8 cellular contexts compared by ENCODE assay signal in genomic region chrX:44252688-44253572, GRCh38.
DNase-seq lines count a peak whose midpoint lies in the region; ATAC-seq, FAIRE-seq and TF ChIP-seq lines count a peak whose summit lies in the region.
"Not testable (repeated sequence)": the region's sequence is repeated elsewhere in the genome, so short reads cannot be mapped to it uniquely, and the experiment has no call there.

No MANE protein-coding gene starts in this region.

- 64% methylated on average over 9 of the region's 17 CpGs; no CpG with 5 or more reads in 1 of the 2 experiments for WGBS in H1 (ENCODE audit: extremely low coverage in 1 of 2, insufficient coverage in 1 of 2, insufficient read length in 1 of 2, insufficient replicate concordance in 2 of 2, low coverage in 1 of 2, low lambda C conversion rate in 2 of 2, missing lambda C conversion rate in 1 of 2), 2 experiments

- BruUV-seq in Caco-2 (replicated peaks; lab: Mats Ljungman, UMichigan); PC-3 (replicated peaks; lab: Mats Ljungman, UMichigan): not testable (repeated sequence)

- not testable (repeated sequence) for H4K91ac ChIP-seq in H1 (replicated peaks; ENCODE audit: insufficient read length, low read length)

- FAIRE-seq in H1 (lab: Jason Lieb, UNC): not testable (repeated sequence)

- not testable (repeated sequence) for H2BK15ac ChIP-seq in H1 (ENCODE audit: low read length)

- H3K4me3 Mint-ChIP-seq in Caco-2 (ENCODE audit: unreplicated experiment): not testable (repeated sequence)

- H2BK120ac ChIP-seq in H1 (replicated peaks; ENCODE audit: low read depth, low read length): not testable (repeated sequence)

- H3K14ac ChIP-seq in H1 (ENCODE audit: insufficient read length): not testable (repeated sequence)

- peak overlapping the region; percentile 59; the same call in 1 of the 2 replicates for H2AFZ ChIP-seq in PC-3 (ENCODE audit: low read length)
- not testable (repeated sequence) for H2AFZ ChIP-seq in H1 (ENCODE audit: low read length)

- H3K27ac ChIP-seq in PC-3 (ENCODE audit: low read length); H1 (ENCODE audit: low read depth, low read length): not testable (repeated sequence)

- not testable (repeated sequence) for H3K56ac ChIP-seq in H1 (replicated peaks; ENCODE audit: insufficient read length, low read depth, low read length)

- not testable (repeated sequence) for H4K8ac ChIP-seq in H1 (ENCODE audit: extremely low read depth, insufficient read depth, low read length)

- not testable (repeated sequence) for H3K27me3 ChIP-seq in Caco-2 (replicated peaks; ENCODE audit: control insufficient read depth, insufficient read depth, low read length); PC-3 (ENCODE audit: low read length); H1 (replicated peaks in 1 of 4; ENCODE audit: control insufficient read depth in 3 of 4, extremely low read depth in 1 of 4, insufficient read depth in 3 of 4, low read length in 3 of 4)

- ATAC-seq in GM21390 (IDR thresholded peaks at IDR 0.05; ENCODE audit: unreplicated experiment) (peak; percentile 88), HG03520 (IDR thresholded peaks at IDR 0.05; ENCODE audit: unreplicated experiment) (peak; percentile 82), PC-3 (peak; percentile 76)

- POLR2A ChIA-PET in Caco-2 (lab: Charles Lee); PC-3 (lab: Charles Lee; ENCODE audit: unreplicated experiment); H1 (lab: Charles Lee; ENCODE audit: partially characterized antibody): not testable (repeated sequence)

- not testable (repeated sequence) for H3K9me2 ChIP-seq in PC-3 (replicated peaks; ENCODE audit: low read length)

- not testable (repeated sequence) for H2AK5ac ChIP-seq in H1 (ENCODE audit: low read depth, low read length)

- TF ChIP-seq EP300 in H1 (IDR thresholded peaks at IDR 0.05; ENCODE audit: borderline replicate concordance in 1 of 2, low read depth in 2 of 2, low read length in 2 of 2): not testable (repeated sequence)

- not testable (repeated sequence) for H3K9ac ChIP-seq in PC-3 (ENCODE audit: low read length); H1 (replicated peaks in 1 of 4; ENCODE audit: extremely low read depth in 1 of 4, low read depth in 3 of 4, low read length in 3 of 4)

- not testable (repeated sequence) for H3K4me3 ChIP-seq in Caco-2 (ENCODE audit: low read depth, low read length); PC-3 (ENCODE audit: low read length); H1 (ENCODE audit: extremely low read depth in 1 of 4, insufficient read depth in 2 of 4, low read depth in 3 of 4, low read length in 4 of 4)

- TF ChIP-seq RAD21 in H1 (IDR thresholded peaks at IDR 0.05 in 1 of 2, conservative IDR thresholded peaks at IDR 0.05 in 1 of 2; ENCODE audit: low read depth in 2 of 2, low read length in 2 of 2): not testable (repeated sequence)

- H2BK20ac ChIP-seq in H1 (ENCODE audit: low read length): not testable (repeated sequence)

- CTCF ChIA-PET in Caco-2 (lab: Charles Lee): not testable (repeated sequence)
- CTCF ChIA-PET in PC-3 (lab: Charles Lee) (interaction anchor here (0.5 kb wide), 1 partner anchor 30 kb away, joined by 3 read pairs; no protein-coding TSS in a partner anchor), H1 (lab: Charles Lee; ENCODE audit: partially characterized antibody) (interaction anchor here (0.6 kb wide), 1 partner anchor 696 kb away, joined by 3 read pairs; no protein-coding TSS in a partner anchor)

- H3K79me1 ChIP-seq in H1 (ENCODE audit: low read depth, low read length): not testable (repeated sequence)

- intact Hi-C loops in Caco-2 (cut with micrococcal nuclease; ENCODE audit: unreplicated experiment); PC-3 (cut with micrococcal nuclease): not testable (repeated sequence)

- H3F3A ChIP-seq in PC-3 (ENCODE audit: low read length, unreplicated experiment): not testable (repeated sequence)

- DNase-seq in Caco-2 (peak; percentile 0 to 22), PC-3 (peak; percentile 52), activated T-cell treated with anti-CD3 and anti-CD28 coated beads for 24 hours (ENCODE audit: low read depth) (peak; percentile 14), H1 (ENCODE audit: low read depth in 1 of 2, low spot score in 2 of 2) (peak; percentile 7 to 49), mucosa of gallbladder (ENCODE audit: low spot score) (peak; percentile 65)
- peak; percentile 34 to 38 for DNase-seq in stimulated activated CD8-positive, alpha-beta memory T cell treated with anti-CD3 and anti-CD28 coated beads, Interleukin-2, amount 100 ng/mL, for 1 hour (ENCODE audit: low read depth in 2 of 2)

- not testable (repeated sequence) for H3K23ac ChIP-seq in H1 (ENCODE audit: insufficient read length)

- not testable (repeated sequence) for H2BK5ac ChIP-seq in H1 (ENCODE audit: low read depth, low read length)

- H2BK12ac ChIP-seq in H1 (ENCODE audit: low read depth, low read length): not testable (repeated sequence)

- H3K4ac ChIP-seq in H1 (replicated peaks; ENCODE audit: insufficient read length, low read depth, low read length): not testable (repeated sequence)

- not testable (repeated sequence) for TF ChIP-seq POLR2A in H1 (IDR thresholded peaks at IDR 0.05; ENCODE audit: control extremely low read depth in 1 of 2, low read depth in 2 of 2, low read length in 2 of 2)

- not testable (repeated sequence) for H3K36me3 ChIP-seq in Caco-2 (ENCODE audit: control insufficient read depth, insufficient read depth, low read length); PC-3 (ENCODE audit: low read depth, low read length); H1 (ENCODE audit: control insufficient read depth in 2 of 4, insufficient read depth in 4 of 4, low read length in 3 of 4)

- H4K20me1 ChIP-seq in PC-3 (ENCODE audit: low read length); H1 (replicated peaks in 1 of 2; ENCODE audit: control insufficient read depth in 1 of 2, insufficient read depth in 2 of 2, low read length in 2 of 2): not testable (repeated sequence)

- not testable (repeated sequence) for H3K9me3 Mint-ChIP-seq in Caco-2 (ENCODE audit: unreplicated experiment)

- H3K27ac Mint-ChIP-seq in Caco-2 (ENCODE audit: unreplicated experiment): not testable (repeated sequence)

- not testable (repeated sequence) for H4K5ac ChIP-seq in H1 (ENCODE audit: insufficient read length, low read depth, low read length)

- H3K4me1 ChIP-seq in Caco-2; PC-3 (ENCODE audit: insufficient read depth, low read length); H1 (replicated peaks in 1 of 4; ENCODE audit: control insufficient read depth in 3 of 4, insufficient read depth in 4 of 4, low read length in 3 of 4): not testable (repeated sequence)

- not testable (repeated sequence) for H3K18ac ChIP-seq in H1 (ENCODE audit: extremely low read depth, low read length)

- not testable (repeated sequence) for H3K4me1 Mint-ChIP-seq in Caco-2 (ENCODE audit: low read depth, unreplicated experiment)

- H3K4me2 ChIP-seq in PC-3 (ENCODE audit: low read length) (peak overlapping the region; percentile 55), H1 (ENCODE audit: insufficient read depth in 1 of 2, low read depth in 2 of 2, low read length in 2 of 2) (0 out of 4 replicates have a peak overlapping the region, but pooled peaks of 1 of the 2 experiments have one; percentile 23)

- not testable (repeated sequence) for H3K23me2 ChIP-seq in H1 (ENCODE audit: low read depth, low read length)

- not testable (repeated sequence) for TF ChIP-seq CTCF in Caco-2 (IDR thresholded peaks at IDR 0.05; ENCODE audit: insufficient read depth in 1 of 2, low read depth in 1 of 2, low read length in 1 of 2, severe bottlenecking in 1 of 2, unreplicated experiment in 1 of 2); PC-3 (conservative IDR thresholded peaks at IDR 0.05; ENCODE audit: low read depth, low read length); H1 (IDR thresholded peaks at IDR 0.05; ENCODE audit: control extremely low read depth in 1 of 3, insufficient read depth in 1 of 3, low read depth in 1 of 3, low read length in 3 of 3)

- not testable (repeated sequence) for H3K36me3 Mint-ChIP-seq in Caco-2 (ENCODE audit: insufficient read depth, unreplicated experiment)

- H3K79me2 ChIP-seq in PC-3 (ENCODE audit: low read length); H1 (ENCODE audit: control insufficient read depth in 1 of 2, insufficient read depth in 2 of 2, low read length in 2 of 2): not testable (repeated sequence)

- not testable (repeated sequence) for H3K27me3 Mint-ChIP-seq in Caco-2 (ENCODE audit: insufficient read depth, unreplicated experiment)

- not testable (repeated sequence) for H3K9me3 ChIP-seq in Caco-2; PC-3 (ENCODE audit: low read length); H1 (ENCODE audit: insufficient read depth in 2 of 2, low read depth in 1 of 2, low read length in 1 of 2)

Comparison
In these comparisons a context has a peak if more than half of its experiments do, and no peak if none do; other contexts are left out.
1. DNase-seq: peak in every context shown above with its lines; median percentile 65 in mucosa of gallbladder; 52 in PC-3; 36 in stimulated activated CD8-positive, alpha-beta memory T cell treated with anti-CD3 and anti-CD28 coated beads, Interleukin-2, amount 100 ng/mL, for 1 hour; 28 in H1; 14 in activated T-cell treated with anti-CD3 and anti-CD28 coated beads for 24 hours; 11 in Caco-2.